Comparison of ENCODE assay signal across 2 cellular contexts in genomic region chr2:68889500-68889899, GRCh38.
TF ChIP-seq lines count a peak whose summit lies in the region.

No MANE protein-coding gene starts in this region.

TF ChIP-seq in IMR-90, 13 proteins besides CTCF, POLR2A, EP300 and RAD21:
- TF ChIP-seq SMC3 (IDR thresholded peaks at IDR 0.05; ENCODE audit: low read depth, low read length) (no peak), NFE2L2 (IDR thresholded peaks at IDR 0.05; ENCODE audit: low read depth, low read length) (no peak), BHLHE40 (IDR thresholded peaks at IDR 0.05; ENCODE audit: low read depth, low read length) (peak; percentile 22; the same call in 1 of the 2 replicates), RCOR1 (IDR thresholded peaks at IDR 0.05; ENCODE audit: insufficient replicate concordance, low read length) (peak; percentile 49)

TF ChIP-seq in H1, 55 proteins besides CTCF, POLR2A, EP300 and RAD21:
- TF ChIP-seq CHD1 (IDR thresholded peaks at IDR 0.05; ENCODE audit: low read depth, low read length) (no peak), NANOG (IDR thresholded peaks at IDR 0.05; ENCODE audit: insufficient read depth, low read depth, low read length, poor library complexity, severe bottlenecking) (no peak), YY1 (IDR thresholded peaks at IDR 0.05; ENCODE audit: low read depth, low read length) (no peak), CHD7 (IDR thresholded peaks at IDR 0.05; ENCODE audit: insufficient replicate concordance, low read length) (no peak), USF2 (IDR thresholded peaks at IDR 0.05; ENCODE audit: low read length) (no peak), SAP30 (IDR thresholded peaks at IDR 0.05; ENCODE audit: insufficient read depth, insufficient replicate concordance, low read length) (no peak), POLR2AphosphoS5 (IDR thresholded peaks at IDR 0.05; ENCODE audit: low read depth, low read length) (no peak), MAFK (IDR thresholded peaks at IDR 0.05; ENCODE audit: low read depth, low read length) (no peak), ATF3 (IDR thresholded peaks at IDR 0.05; ENCODE audit: insufficient read depth, low read depth, low read length) (no peak)
